18 cellular contexts compared by ENCODE assay signal in the genomic region with DNA sequence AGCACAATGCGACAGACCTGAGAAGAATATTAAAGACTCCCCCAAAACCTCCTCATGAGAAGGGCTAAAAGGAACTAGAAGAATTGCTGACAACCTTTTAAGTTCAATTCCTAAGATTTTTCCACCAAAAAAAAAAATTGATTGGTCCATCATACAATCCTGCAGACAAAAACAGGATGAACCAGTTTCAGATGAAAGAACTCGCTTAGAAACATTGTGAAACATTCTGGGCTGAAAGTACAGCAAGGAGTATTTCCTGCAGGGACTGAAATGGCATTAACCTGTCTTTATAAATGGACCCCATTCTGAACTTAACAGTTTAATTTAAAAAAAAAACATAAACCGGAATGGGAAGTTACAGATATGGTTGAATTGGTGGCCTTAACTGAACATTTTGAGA.
DNase-seq lines count a peak whose midpoint lies in the region; ATAC-seq, FAIRE-seq and TF ChIP-seq lines count a peak whose summit lies in the region.
"Had no signal": no experiment of that assay in that cellular context is flagged by ENCODE, and none has a peak within 500 bp of the region (broad histone marks: within the 10 kb centered on the region; RNA-seq: fewer than 3 reads in every experiment).

No MANE protein-coding gene starts in this region.

- FAIRE-seq in pancreas (lab: Jason Lieb, UNC): no peak

- H3K27ac Mint-ChIP-seq in activated T-helper 2 cell treated with anti-CD3 and anti-CD28 coated beads, Interferon-gamma antibody, Interleukin-2, Interleukin-4, amounts not matched to agents 10 μg/mL and 5 μg/mL and 100 μg/mL, durations not matched to agents 14 hours and 24 hours and 36 hours: no peak overlapping the region

- no peak overlapping the region for H3K4me3 ChIP-seq in LNCaP clone FGC (ENCODE audit: low read depth, low read length)
- H3K4me3 ChIP-seq in epithelial cell of esophagus (ENCODE audit: low read length): no peak overlapping the region
- H3K4me3 ChIP-seq in pancreas: no peak overlapping the region

- DNase-seq in DMS53 treated with DMSO at 0.1 percent for 48 hours (lab: John Stamatoyannopoulos, UW; ENCODE audit: unreplicated experiment) (peak; percentile 7), LNCaP clone FGC (ENCODE audit: low read depth) (peak; percentile 43), epithelial cell of esophagus (ENCODE audit: low read depth) (peak; percentile 76), pancreas (no peak), NCI-H1436 treated with DMSO at 0.1 percent for 48 hours (lab: John Stamatoyannopoulos, UW) (no peak), C1 segment of cervical spinal cord (lab: John Stamatoyannopoulos, UW) (no peak)
- DNase-seq in activated T-helper 2 cell treated with anti-CD3 and anti-CD28 coated beads, Interferon-gamma antibody, Interleukin-2, Interleukin-4, amounts not matched to agents 10 μg/mL and 5 μg/mL and 100 μg/mL, durations not matched to agents 14 hours and 24 hours and 36 hours (ENCODE audit: low spot score): no peak
- DNase-seq: COR-L47; H9; KBM-7; NCI-H1048; NCI-H1694; NCI-H446; NK-92 treated with Interleukin-12 subunit alpha and Interleukin-12 subunit beta, amount 100 ng/mL, for 24 hours; RPMI8226; SW 1271 had no signal

- 53 to 56% methylated on average over 3 of the region's 3 CpGs for WGBS in pancreas, 2 donors

- ATAC-seq in pancreas (peak; percentile 61 to 85 (median 68)), HG03571 (IDR thresholded peaks at IDR 0.05; ENCODE audit: unreplicated experiment) (no peak)

- no peaks in the 10 kb centered on the region for H3K27me3 ChIP-seq in pancreas

- no peaks in the 10 kb centered on the region for H3K36me3 Mint-ChIP-seq in activated T-helper 2 cell treated with anti-CD3 and anti-CD28 coated beads, Interferon-gamma antibody, Interleukin-2, Interleukin-4, amounts not matched to agents 10 μg/mL and 5 μg/mL and 100 μg/mL, durations not matched to agents 14 hours and 24 hours and 36 hours (ENCODE audit: low read depth)

- H3K4me1 ChIP-seq in pancreas: peaks cover 0 to 8% (median 3%) of the 10 kb centered on the region in 3 donors

- intact Hi-C loops in pancreas (cut with DNase I): no loop called here
- intact Hi-C loops in activated T-helper 2 cell treated with anti-CD3 and anti-CD28 coated beads, Interferon-gamma antibody, Interleukin-2, Interleukin-4, amounts not matched to agents 10 μg/mL and 5 μg/mL and 100 μg/mL, durations not matched to agents 14 hours and 24 hours and 36 hours (cut with micrococcal nuclease): no loop called here

- H3K9me3 ChIP-seq in pancreas: no peaks in the 10 kb centered on the region

- H3K9me3 Mint-ChIP-seq in activated T-helper 2 cell treated with anti-CD3 and anti-CD28 coated beads, Interferon-gamma antibody, Interleukin-2, Interleukin-4, amounts not matched to agents 10 μg/mL and 5 μg/mL and 100 μg/mL, durations not matched to agents 14 hours and 24 hours and 36 hours: no peaks in the 10 kb centered on the region
- H3K9me3 Mint-ChIP-seq: H9 had no signal

- peaks cover 3% of the 10 kb centered on the region for H3K27me3 Mint-ChIP-seq in activated T-helper 2 cell treated with anti-CD3 and anti-CD28 coated beads, Interferon-gamma antibody, Interleukin-2, Interleukin-4, amounts not matched to agents 10 μg/mL and 5 μg/mL and 100 μg/mL, durations not matched to agents 14 hours and 24 hours and 36 hours (ENCODE audit: low read depth)

- H3K27ac ChIP-seq in pancreas: peak overlapping the region in 3 of 4 donors; percentile 12 to 52 (median 50)
- H3K27ac ChIP-seq: HL-60 had no signal

- no peak for TF ChIP-seq CTCF in LNCaP clone FGC (IDR thresholded peaks at IDR 0.05; ENCODE audit: control insufficient read depth, extremely low read depth, insufficient read depth)
- no peak for TF ChIP-seq CTCF in epithelial cell of esophagus (IDR thresholded peaks at IDR 0.05; ENCODE audit: insufficient read depth, low read depth, low read length, missing control alignments)
- TF ChIP-seq CTCF in pancreas (IDR thresholded peaks at IDR 0.05): no peak

- no peaks in the 10 kb centered on the region for H3K4me1 Mint-ChIP-seq in activated T-helper 2 cell treated with anti-CD3 and anti-CD28 coated beads, Interferon-gamma antibody, Interleukin-2, Interleukin-4, amounts not matched to agents 10 μg/mL and 5 μg/mL and 100 μg/mL, durations not matched to agents 14 hours and 24 hours and 36 hours (ENCODE audit: low read depth)

- H3K36me3 ChIP-seq in pancreas: no peaks in the 10 kb centered on the region

- H3K4me3 Mint-ChIP-seq in activated T-helper 2 cell treated with anti-CD3 and anti-CD28 coated beads, Interferon-gamma antibody, Interleukin-2, Interleukin-4, amounts not matched to agents 10 μg/mL and 5 μg/mL and 100 μg/mL, durations not matched to agents 14 hours and 24 hours and 36 hours (ENCODE audit: low read depth): no peak overlapping the region
- H3K4me3 Mint-ChIP-seq: H9 had no signal

Comparison
In these comparisons a context has a peak if more than half of its experiments do, and no peak if none do; other contexts are left out.
1. DNase-seq: peak in DMS53 treated with DMSO at 0.1 percent for 48 hours (single experiment), LNCaP clone FGC (single experiment) and epithelial cell of esophagus (single experiment); none in pancreas (0 of 6), NCI-H1436 treated with DMSO at 0.1 percent for 48 hours (single experiment), activated T-helper 2 cell treated with anti-CD3 and anti-CD28 coated beads, Interferon-gamma antibody, Interleukin-2, Interleukin-4, amounts not matched to agents 10 μg/mL and 5 μg/mL and 100 μg/mL, durations not matched to agents 14 hours and 24 hours and 36 hours (single experiment) and C1 segment of cervical spinal cord (0 of 14).